ENCODE assay signal across 14 cellular contexts in the genomic region with DNA sequence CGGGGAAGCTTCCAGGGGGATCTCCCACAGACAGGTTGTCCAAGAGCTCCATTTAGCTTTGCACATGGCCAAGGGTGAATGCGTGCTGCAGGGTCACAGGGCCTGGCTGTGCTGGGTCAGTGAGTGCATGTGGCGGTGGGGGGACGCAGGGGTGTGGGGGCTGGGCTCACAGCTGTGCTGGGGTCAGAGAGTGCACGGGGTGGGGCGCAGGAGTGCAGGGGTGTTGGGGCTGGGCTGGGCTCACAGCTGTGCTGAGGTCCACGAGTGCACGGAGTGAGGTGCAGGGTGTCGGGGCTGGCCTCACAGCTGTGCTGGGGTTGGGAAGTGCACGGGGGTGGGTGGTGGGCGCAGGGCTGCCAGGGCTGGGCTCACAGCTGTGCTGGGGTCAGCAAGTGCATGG.
"Had no signal": no experiment of that assay in that cellular context is flagged by ENCODE, and none has a peak within 500 bp of the region (broad histone marks: within the 10 kb centered on the region; RNA-seq: fewer than 3 reads in every experiment).

No MANE protein-coding gene starts in this region.

- H3K27ac Mint-ChIP-seq: activated CD8-positive, alpha-beta memory T cell treated with anti-CD3 and anti-CD28 coated beads, Interleukin-2, amount 10 ng/mL, durations not matched to agents 7 days and 5 days; activated naive CD8-positive, alpha-beta T cell treated with anti-CD3 and anti-CD28 coated beads for 36 hours; activated T-cell treated with anti-CD3 and anti-CD28 coated beads, Interleukin-2, amount 50 U/mL, for 24 hours; naive B cell; stimulated activated naive B cell treated with anti-CD40 and anti-IgM and Interleukin-4, amounts not matched to agents 10 μg/mL and 1 μg/mL and 100 μg/mL, for 72 hours had no signal

- ATAC-seq: activated CD8-positive, alpha-beta memory T cell treated with anti-CD3 and anti-CD28 coated beads, Interleukin-2, amount 10 ng/mL, durations not matched to agents 7 days and 5 days; lower lobe of right lung; right cardiac atrium; SK-N-SH treated with all-trans-retinoic acid at 6 μM for 48 hours; stimulated activated naive B cell treated with anti-CD40 and anti-IgM and Interleukin-4, amounts not matched to agents 10 μg/mL and 1 μg/mL and 100 μg/mL, for 72 hours had no signal

- H3K9me3 Mint-ChIP-seq: activated naive CD8-positive, alpha-beta T cell treated with anti-CD3 and anti-CD28 coated beads for 36 hours; activated T-cell treated with anti-CD3 and anti-CD28 coated beads, Interleukin-2, amount 50 U/mL, for 24 hours; naive B cell; stimulated activated naive B cell treated with anti-CD40 and anti-IgM and Interleukin-4, amounts not matched to agents 10 μg/mL and 1 μg/mL and 100 μg/mL, for 72 hours had no signal

- H3K36me3 ChIP-seq: esophagus squamous epithelium, lower lobe of right lung had no signal

- H3K4me3 Mint-ChIP-seq: activated CD8-positive, alpha-beta memory T cell treated with anti-CD3 and anti-CD28 coated beads, Interleukin-2, amount 10 ng/mL, durations not matched to agents 7 days and 5 days; activated naive CD8-positive, alpha-beta T cell treated with anti-CD3 and anti-CD28 coated beads for 36 hours; activated T-cell treated with anti-CD3 and anti-CD28 coated beads, Interleukin-2, amount 50 U/mL, for 24 hours; naive B cell; stimulated activated naive B cell treated with anti-CD40 and anti-IgM and Interleukin-4, amounts not matched to agents 10 μg/mL and 1 μg/mL and 100 μg/mL, for 72 hours had no signal

- H3K9me3 ChIP-seq: esophagus squamous epithelium, lower lobe of right lung had no signal

- H3K4me1 Mint-ChIP-seq: activated CD8-positive, alpha-beta memory T cell treated with anti-CD3 and anti-CD28 coated beads, Interleukin-2, amount 10 ng/mL, durations not matched to agents 7 days and 5 days; activated naive CD8-positive, alpha-beta T cell treated with anti-CD3 and anti-CD28 coated beads for 36 hours; naive B cell; stimulated activated naive B cell treated with anti-CD40 and anti-IgM and Interleukin-4, amounts not matched to agents 10 μg/mL and 1 μg/mL and 100 μg/mL, for 72 hours had no signal

- DNase-seq: activated CD4-positive, alpha-beta T cell treated with anti-CD3 and anti-CD28 coated beads, Interleukin-2, amount 50 U/mL, for 4 hours; activated CD8-positive, alpha-beta memory T cell treated with anti-CD3 and anti-CD28 coated beads, Interleukin-2, amount 10 ng/mL, durations not matched to agents 7 days and 5 days; activated effector memory CD4-positive, alpha-beta T cell treated with anti-CD3 and anti-CD28 coated beads, Interleukin-2, amount 50 U/mL, for 16 hours; activated naive CD8-positive, alpha-beta T cell treated with anti-CD3 and anti-CD28 coated beads for 36 hours; activated T-cell treated with anti-CD3 and anti-CD28 coated beads, Interleukin-2, amount 50 U/mL, for 24 hours; esophagus squamous epithelium; foreskin fibroblast; lower lobe of right lung; naive B cell; right cardiac atrium; stimulated activated naive B cell treated with anti-CD40 and anti-IgM and Interleukin-4, amounts not matched to agents 10 μg/mL and 1 μg/mL and 100 μg/mL, for 72 hours; substantia nigra had no signal

- H3K27ac ChIP-seq: esophagus squamous epithelium, lower lobe of right lung had no signal

- H3K4me3 ChIP-seq: esophagus squamous epithelium, lower lobe of right lung, smooth muscle cell had no signal

- H3K36me3 Mint-ChIP-seq: activated CD8-positive, alpha-beta memory T cell treated with anti-CD3 and anti-CD28 coated beads, Interleukin-2, amount 10 ng/mL, durations not matched to agents 7 days and 5 days; activated naive CD8-positive, alpha-beta T cell treated with anti-CD3 and anti-CD28 coated beads for 36 hours; naive B cell; stimulated activated naive B cell treated with anti-CD40 and anti-IgM and Interleukin-4, amounts not matched to agents 10 μg/mL and 1 μg/mL and 100 μg/mL, for 72 hours had no signal

- H3K4me1 ChIP-seq: esophagus squamous epithelium, lower lobe of right lung had no signal
